24 cellular contexts compared by ENCODE assay signal in the genomic region with DNA sequence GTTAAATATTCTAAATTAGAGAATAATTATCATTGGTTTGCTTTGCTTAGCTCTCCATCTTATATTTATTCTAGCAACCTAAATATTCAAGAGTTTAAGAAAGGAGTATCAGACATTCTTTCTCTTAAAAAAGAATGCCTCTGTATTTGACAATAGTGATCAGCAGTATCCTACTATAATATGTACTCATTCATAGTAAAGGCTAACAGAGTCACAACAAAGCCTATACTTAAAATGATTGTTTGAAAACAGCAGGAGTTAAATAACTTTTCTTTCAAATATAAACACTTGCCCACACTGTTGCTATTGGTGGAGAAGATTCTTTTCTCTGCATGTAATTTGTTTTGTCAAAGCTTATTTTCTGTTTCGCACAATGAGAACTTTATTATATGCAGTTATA.
"Had no signal": no experiment of that assay in that cellular context is flagged by ENCODE, and none has a peak within 500 bp of the region (broad histone marks: within the 10 kb centered on the region; RNA-seq: fewer than 3 reads in every experiment).

No MANE protein-coding gene starts in this region.

- H3K27ac Mint-ChIP-seq: mesothelial cell of epicardium; naive B cell; natural killer cell; nephron progenitor cell; progenitor cell of endocrine pancreas; stimulated activated naive B cell treated with anti-CD40 and anti-IgM and Interleukin-4, amounts not matched to agents 10 μg/mL and 1 μg/mL and 100 μg/mL, for 72 hours; stimulated activated naive CD8-positive, alpha-beta T cell treated with anti-CD3 and anti-CD28 coated beads, Interleukin-15, Interleukin-2, amounts not matched to agents 100 ng/mL and 50 ng/mL, for 24 hours had no signal

- H3K4me3 Mint-ChIP-seq: mesothelial cell of epicardium; naive B cell; natural killer cell; nephron progenitor cell; stimulated activated naive B cell treated with anti-CD40 and anti-IgM and Interleukin-4, amounts not matched to agents 10 μg/mL and 1 μg/mL and 100 μg/mL, for 72 hours; stimulated activated naive CD8-positive, alpha-beta T cell treated with anti-CD3 and anti-CD28 coated beads, Interleukin-15, Interleukin-2, amounts not matched to agents 100 ng/mL and 50 ng/mL, for 24 hours had no signal

- H3K9me3 Mint-ChIP-seq: nephron progenitor cell had no signal

- ATAC-seq: natural killer cell; right lobe of liver; stimulated activated naive B cell treated with anti-CD40 and anti-IgM and Interleukin-4, amounts not matched to agents 10 μg/mL and 1 μg/mL and 100 μg/mL, for 72 hours; upper lobe of right lung had no signal

- H3K36me3 Mint-ChIP-seq: mesothelial cell of epicardium; naive B cell; natural killer cell; stimulated activated naive B cell treated with anti-CD40 and anti-IgM and Interleukin-4, amounts not matched to agents 10 μg/mL and 1 μg/mL and 100 μg/mL, for 72 hours had no signal

- H3K4me2 ChIP-seq: smooth muscle cell had no signal

- FAIRE-seq: urothelium cell line had no signal

- H3K27me3 Mint-ChIP-seq: naive B cell; progenitor cell of endocrine pancreas; stimulated activated naive B cell treated with anti-CD40 and anti-IgM and Interleukin-4, amounts not matched to agents 10 μg/mL and 1 μg/mL and 100 μg/mL, for 72 hours; stimulated activated naive CD8-positive, alpha-beta T cell treated with anti-CD3 and anti-CD28 coated beads, Interleukin-15, Interleukin-2, amounts not matched to agents 100 ng/mL and 50 ng/mL, for 24 hours had no signal

- H3K4me3 ChIP-seq: left ventricle myocardium inferior, lung, ovary, right atrium auricular region, right lobe of liver, smooth muscle cell, suprapubic skin, thoracic aorta, tibial artery, upper lobe of right lung had no signal

- H3K4me1 Mint-ChIP-seq: naive B cell; natural killer cell; nephron progenitor cell; stimulated activated naive B cell treated with anti-CD40 and anti-IgM and Interleukin-4, amounts not matched to agents 10 μg/mL and 1 μg/mL and 100 μg/mL, for 72 hours had no signal

- DNase-seq: hippocampal formation; islet precursor cell; left ventricle myocardium inferior; mesendoderm; naive B cell; natural killer cell; nephron progenitor cell; ovary; right lobe of liver; stimulated activated CD4-positive, alpha-beta T cell treated with anti-CD3 and anti-CD28 coated beads, Interleukin-2, amount 100 ng/mL, for 24 hours; stimulated activated CD4-positive, alpha-beta T cell treated with anti-CD3 and anti-CD28 coated beads, Interleukin-4, amount 100 ng/mL, for 1 hour; stimulated activated naive B cell treated with anti-CD40 and anti-IgM and Interleukin-4, amounts not matched to agents 10 μg/mL and 1 μg/mL and 100 μg/mL, for 72 hours; tibial artery; trophoblast cell; upper lobe of right lung had no signal

- H3K4me1 ChIP-seq: left ventricle myocardium inferior, right atrium auricular region, right lobe of liver, suprapubic skin, tibial artery, upper lobe of right lung had no signal

- H3K9me3 ChIP-seq: left ventricle myocardium inferior, ovary, right atrium auricular region, right lobe of liver, suprapubic skin, thoracic aorta, tibial artery, upper lobe of right lung had no signal

- H3K27me3 ChIP-seq: ovary, right atrium auricular region, right lobe of liver, suprapubic skin, tibial artery, upper lobe of right lung had no signal

- H3K27ac ChIP-seq: left ventricle myocardium inferior, ovary, right atrium auricular region, right lobe of liver, suprapubic skin, thoracic aorta, tibial artery, upper lobe of right lung had no signal

- H3K36me3 ChIP-seq: left ventricle myocardium inferior, ovary, right atrium auricular region, right lobe of liver, suprapubic skin, thoracic aorta, tibial artery, upper lobe of right lung had no signal
